13 cellular contexts compared by ENCODE assay signal in the genomic region with DNA sequence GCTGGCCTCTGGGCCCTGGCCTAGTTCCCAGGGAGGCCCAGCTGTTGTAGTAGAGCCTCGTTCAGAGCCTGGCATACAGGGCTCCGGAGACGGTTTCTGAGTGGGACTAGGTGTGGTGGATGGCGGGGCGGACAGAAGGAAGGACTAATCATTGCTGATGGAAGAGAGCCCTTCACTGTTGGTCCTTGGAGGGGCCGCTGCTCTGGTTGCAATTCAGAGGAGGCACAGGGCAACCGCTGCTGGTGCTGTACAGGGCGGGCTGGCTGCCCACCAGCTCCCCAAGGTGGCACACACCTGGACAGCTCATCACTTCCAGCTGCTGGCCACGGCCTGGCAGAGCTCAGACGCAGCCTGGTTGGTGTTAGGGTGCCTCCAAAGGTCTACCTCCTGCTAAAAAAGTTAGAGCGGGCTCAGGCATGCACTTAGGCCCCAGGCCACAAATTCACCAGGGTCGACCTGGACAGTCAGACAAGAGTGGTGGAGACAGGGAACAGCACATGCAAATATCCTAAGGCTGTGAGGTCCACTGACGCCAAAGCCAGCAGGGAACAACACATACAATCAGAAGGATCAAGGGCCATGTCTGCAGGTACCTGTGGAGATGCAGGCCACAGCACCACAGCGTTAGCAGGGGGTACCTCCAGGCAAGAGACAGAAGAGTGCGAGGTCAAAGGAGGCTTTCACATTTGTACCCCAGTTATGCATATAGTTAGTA. TPM values are rescaled to one million over a fixed set of nuclear protein-coding genes. Genes with fewer than 3 reads are reported as not detected.
A peak's percentile ranks its signal among the peaks of the same experiment; 100 is the strongest.
DNase-seq lines count a peak whose midpoint lies in the region; ATAC-seq and TF ChIP-seq lines count a peak whose summit lies in the region.
"Had no signal": no experiment of that assay in that cellular context is flagged by ENCODE, and none has a peak within 500 bp of the region (broad histone marks: within the 10 kb centered on the region; RNA-seq: fewer than 3 reads in every experiment).

No MANE protein-coding gene starts in this region.

- H3K9me3 Mint-ChIP-seq in CD4-positive, alpha-beta T cell = no peaks in the 10 kb centered on the region
- H3K9me3 Mint-ChIP-seq in GM23338 = no peaks in the 10 kb centered on the region
- H3K9me3 Mint-ChIP-seq in central memory CD8-positive, alpha-beta T cell = no peaks in the 10 kb centered on the region
- no peaks in the 10 kb centered on the region for H3K9me3 Mint-ChIP-seq in nephron progenitor cell

- no peak for TF ChIP-seq CTCF in CD4-positive, alpha-beta T cell (IDR thresholded peaks at IDR 0.05)
- TF ChIP-seq CTCF in GM23338 (conservative IDR thresholded peaks at IDR 0.05; ENCODE audit: low read depth in 2 of 2) (no peak), nephron progenitor cell (IDR thresholded peaks at IDR 0.05) (no peak), sigmoid colon (IDR thresholded peaks at IDR 0.05) (no peak)

- peak overlapping the region; percentile 85 for H3K4me3 Mint-ChIP-seq in CD4-positive, alpha-beta T cell
- H3K4me3 Mint-ChIP-seq in GM23338 = peak overlapping the region; percentile 72
- peak overlapping the region; percentile 73 for H3K4me3 Mint-ChIP-seq in central memory CD8-positive, alpha-beta T cell
- peak overlapping the region; percentile 82 for H3K4me3 Mint-ChIP-seq in nephron progenitor cell

- POLR2A ChIA-PET in CD4-positive, alpha-beta T cell (lab: Charles Lee) = interaction anchor here (1.1 kb wide), 1 partner anchor 199 kb away, joined by 3 read pairs; a partner anchor contains a TSS

- peak overlapping the region; percentile 68 for H3K4me3 ChIP-seq in GM23338
- no peak overlapping the region for H3K4me3 ChIP-seq in sigmoid colon

- no peak for TF ChIP-seq POLR2A in sigmoid colon (IDR thresholded peaks at IDR 0.05)

- H4K20me1 ChIP-seq in GM23338 (replicated peaks; ENCODE audit: insufficient read depth) = 0 out of 2 replicates have a peak, but pooled peaks cover 4% of the 10 kb centered on the region

- H3K9me2 ChIP-seq in GM23338 (ENCODE audit: insufficient read depth) = no peaks in the 10 kb centered on the region

- no peaks in the 10 kb centered on the region for H3K27me3 ChIP-seq in CD4-positive, alpha-beta T cell (ENCODE audit: control insufficient read depth, insufficient read depth, low read length)
- H3K27me3 ChIP-seq in GM23338 (ENCODE audit: insufficient read depth) = peaks cover 28% of the 10 kb centered on the region
- H3K27me3 ChIP-seq in sigmoid colon = no peaks in the 10 kb centered on the region

- no peaks in the 10 kb centered on the region for H3K27me3 Mint-ChIP-seq in CD4-positive, alpha-beta T cell
- H3K27me3 Mint-ChIP-seq in GM23338 (ENCODE audit: insufficient read depth, low read depth, poor library complexity) (peaks cover 37% of the 10 kb centered on the region), nephron progenitor cell (ENCODE audit: low read depth, poor library complexity) (peaks cover 37% of the 10 kb centered on the region)
- no peaks in the 10 kb centered on the region for H3K27me3 Mint-ChIP-seq in central memory CD8-positive, alpha-beta T cell

- H3K4me1 ChIP-seq in GM23338 (ENCODE audit: insufficient read depth) (peaks cover 10% of the 10 kb centered on the region; the same call in 1 of the 2 replicates), sigmoid colon (peaks cover 0 to 18% (median 14%) of the 10 kb centered on the region in 4 donors)
- H3K4me1 ChIP-seq: foreskin keratinocyte had no signal

- intact Hi-C loops in CD4-positive, alpha-beta T cell (cut with DNase I, micrococcal nuclease) = loop anchor here in 1 of 2 experiments (5.0 to 10.0 kb wide), 2 partner anchors 179 to 747 kb away; a partner anchor contains a TSS
- intact Hi-C loops in sigmoid colon (cut with DNase I) = loop anchor here (5.0 kb wide), 2 partner anchors 219 to 239 kb away; a partner anchor contains a TSS

- peaks cover 14% of the 10 kb centered on the region for H3F3A ChIP-seq in GM23338 (replicated peaks; ENCODE audit: low read depth)

- H3K79me2 ChIP-seq in GM23338 (replicated peaks; ENCODE audit: insufficient read depth) = no peaks in the 10 kb centered on the region

- ATAC-seq in CD4-positive, alpha-beta T cell (ENCODE audit: poor library complexity) = no peak
- ATAC-seq in GM23338 = no peak
- no peak for ATAC-seq in central memory CD8-positive, alpha-beta T cell (replicated peaks; ENCODE audit: extremely low read depth, poor library complexity, severe bottlenecking)

- H3K4me1 Mint-ChIP-seq in CD4-positive, alpha-beta T cell (ENCODE audit: low read depth) = peaks cover 6% of the 10 kb centered on the region
- peaks cover 16% of the 10 kb centered on the region for H3K4me1 Mint-ChIP-seq in GM23338
- H3K4me1 Mint-ChIP-seq in central memory CD8-positive, alpha-beta T cell = peaks cover 10% of the 10 kb centered on the region
- peaks cover 35% of the 10 kb centered on the region for H3K4me1 Mint-ChIP-seq in nephron progenitor cell

- H3K36me3 ChIP-seq in GM23338 (ENCODE audit: insufficient read depth) (no peaks in the 10 kb centered on the region), sigmoid colon (no peaks in the 10 kb centered on the region)
- H3K36me3 ChIP-seq: thoracic aorta had no signal

- TF ChIP-seq EP300 in sigmoid colon (IDR thresholded peaks at IDR 0.05) = no peak

- no peaks in the 10 kb centered on the region for H3K36me3 Mint-ChIP-seq in CD4-positive, alpha-beta T cell (ENCODE audit: low read depth)
- H3K36me3 Mint-ChIP-seq in GM23338 (ENCODE audit: low read depth) (no peaks in the 10 kb centered on the region; the same call in 2 of the 3 replicates), nephron progenitor cell (ENCODE audit: low read depth) (no peaks in the 10 kb centered on the region)
- H3K36me3 Mint-ChIP-seq in central memory CD8-positive, alpha-beta T cell (ENCODE audit: insufficient read depth) = peaks cover 3% of the 10 kb centered on the region

- CTCF ChIA-PET in CD4-positive, alpha-beta T cell (lab: Charles Lee) = interaction anchor here (1.2 to 1.9 kb wide), 4 partner anchors 20 to 241 kb away, joined by 4 to 9 read pairs (median 8); a partner anchor contains a TSS

- WGBS in sigmoid colon, 2 donors = 87% methylated on average over 15 of the region's 15 CpGs

- H3K9me3 ChIP-seq in CD4-positive, alpha-beta T cell (ENCODE audit: control insufficient read depth, low read length) = no peaks in the 10 kb centered on the region
- H3K9me3 ChIP-seq in sigmoid colon = no peaks in the 10 kb centered on the region
- H3K9me3 ChIP-seq: thoracic aorta had no signal

- no peak overlapping the region for H3K27ac Mint-ChIP-seq in CD4-positive, alpha-beta T cell
- H3K27ac Mint-ChIP-seq in GM23338 (no peak overlapping the region), nephron progenitor cell (peak overlapping the region; percentile 91)
- peak overlapping the region; percentile 81 for H3K27ac Mint-ChIP-seq in central memory CD8-positive, alpha-beta T cell (ENCODE audit: low read depth)

- no peak overlapping the region for H3K27ac ChIP-seq in CD4-positive, alpha-beta T cell (ENCODE audit: low read depth, low read length)
- no peak overlapping the region for H3K27ac ChIP-seq in GM23338 (ENCODE audit: low read depth)
- H3K27ac ChIP-seq in sigmoid colon = no peak overlapping the region
- H3K27ac ChIP-seq: foreskin keratinocyte, thoracic aorta had no signal

- H2AFZ ChIP-seq in GM23338 = peak overlapping the region; percentile 99

- no peak for DNase-seq in CD4-positive, alpha-beta T cell
- no peak for DNase-seq in GM23338 (ENCODE audit: low spot score)
- DNase-seq in central memory CD8-positive, alpha-beta T cell (ENCODE audit: low spot score in 2 of 2) = no peak
- no peak for DNase-seq in nephron progenitor cell
- DNase-seq in effector CD4-positive, alpha-beta T cell = no peak
- DNase-seq in sigmoid colon = no peak
- no peak for DNase-seq in AG20443 (ENCODE audit: low spot score)
- DNase-seq in kidney tubule cell (ENCODE audit: low spot score) = no peak
- DNase-seq: activated CD4-positive, alpha-beta T cell treated with anti-CD3 and anti-CD28 coated beads, Interleukin-2, amount 50 U/mL, for 4 hours; foreskin keratinocyte; NCI-H1092 had no signal

- peak overlapping the region; percentile 88 for H3K4me2 ChIP-seq in GM23338

TF ChIP-seq in GM23338, 12 proteins besides CTCF, POLR2A, EP300 and RAD21 (continues in another document):
- TF ChIP-seq, protein P1, sequence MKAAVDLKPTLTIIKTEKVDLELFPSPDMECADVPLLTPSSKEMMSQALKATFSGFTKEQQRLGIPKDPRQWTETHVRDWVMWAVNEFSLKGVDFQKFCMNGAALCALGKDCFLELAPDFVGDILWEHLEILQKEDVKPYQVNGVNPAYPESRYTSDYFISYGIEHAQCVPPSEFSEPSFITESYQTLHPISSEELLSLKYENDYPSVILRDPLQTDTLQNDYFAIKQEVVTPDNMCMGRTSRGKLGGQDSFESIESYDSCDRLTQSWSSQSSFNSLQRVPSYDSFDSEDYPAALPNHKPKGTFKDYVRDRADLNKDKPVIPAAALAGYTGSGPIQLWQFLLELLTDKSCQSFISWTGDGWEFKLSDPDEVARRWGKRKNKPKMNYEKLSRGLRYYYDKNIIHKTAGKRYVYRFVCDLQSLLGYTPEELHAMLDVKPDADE (IDR thresholded peaks at IDR 0.05) = no peak

RNA-seq across cellular contexts. Expression of a gene that starts 7.5 kb away (rescaled TPM):
- total RNA-seq in CD4-positive, alpha-beta T cell = 100 to 1,000 TPM; 106 to 109 TPM
- total RNA-seq in GM23338 (2014; rRNA removed; shearing (Covaris generic)) = 77.2 and 87.5 TPM in 2 replicates
- 42.5 and 47.7 TPM in 2 replicates for polyA plus RNA-seq in GM23338 (2016; fragmentation: Nextera tagmentation; extraction: Ambion mirVana)
- total RNA-seq in sigmoid colon = 10 to 100 TPM; 28.5 to 51.0 (median 40.4) TPM
- 10 to 100 TPM; 19.8 to 39.4 (median 31.2) TPM for polyA plus RNA-seq in sigmoid colon

RNA-seq across cellular contexts. Expression of a gene that starts 42.6 kb away (rescaled TPM):
- total RNA-seq in CD4-positive, alpha-beta T cell = under 1 TPM in 1 of 2 experiments, not detected in 1; 0.17 TPM
- not detected in 2 replicates for total RNA-seq in GM23338 (2014; rRNA removed; shearing (Covaris generic))
- polyA plus RNA-seq in GM23338 (2016; fragmentation: Nextera tagmentation; extraction: Ambion mirVana) (not detected in 2 replicates), sigmoid colon (under 1 TPM in 1 of 3 donors, not detected in 2; 0.58 TPM)
- not detected for total RNA-seq in sigmoid colon
- total RNA-seq: foreskin keratinocyte, skeletal muscle tissue, thoracic aorta had no signal
- polyA plus RNA-seq: foreskin keratinocyte had no signal

RNA-seq across cellular contexts. Expression of a gene that starts 43.0 kb away (rescaled TPM):
- total RNA-seq in CD4-positive, alpha-beta T cell = 10 to 100 TPM; 26.2 to 28.0 TPM
- total RNA-seq in GM23338 (2014; rRNA removed; shearing (Covaris generic)) = 4.6 and 8.7 TPM in 2 replicates
- polyA plus RNA-seq in GM23338 (2016; fragmentation: Nextera tagmentation; extraction: Ambion mirVana) (1.8 and 2.6 TPM in 2 replicates), sigmoid colon (10 to 100 TPM; 15.0 to 24.1 (median 20.4) TPM)
- 10 to 100 TPM in 1 of 4 donors, 1 to 10 TPM in 3; 3.1 to 13.0 (median 3.9) TPM for total RNA-seq in sigmoid colon

Comparison
In these comparisons a context has a peak if more than half of its experiments do, and no peak if none do; other contexts are left out.
1. H3K27ac Mint-ChIP-seq: peak in central memory CD8-positive, alpha-beta T cell (single experiment) and nephron progenitor cell (single experiment); none in CD4-positive, alpha-beta T cell (single experiment) and GM23338 (single experiment).
2. Peak in every context shown above with its lines, with median percentiles within 50 percentile points of each other: H3K4me3 Mint-ChIP-seq.